Comparison of ENCODE assay signal across 29 cellular contexts in genomic region chr16:78596996-78597422, GRCh38.
"Had no signal": no experiment of that assay in that cellular context is flagged by ENCODE, and none has a peak within 500 bp of the region (broad histone marks: within the 10 kb centered on the region; RNA-seq: fewer than 3 reads in every experiment).

No MANE protein-coding gene starts in this region.

- H3K4me3 ChIP-seq: ascending aorta, body of pancreas, SJCRH30 had no signal

- H3K27me3 ChIP-seq: ascending aorta, body of pancreas, SJCRH30 had no signal

- DNase-seq: activated CD4-positive, alpha-beta T cell treated with anti-CD3 and anti-CD28 coated beads for 36 hours; activated CD4-positive, alpha-beta T cell treated with anti-CD3 and anti-CD28 coated beads, Interleukin-2, amount 50 U/mL, for 1 hour; activated CD8-positive, alpha-beta memory T cell treated with anti-CD3 and anti-CD28 coated beads, Interleukin-2, amount 50 U/mL, for 4 hours; activated CD8-positive, alpha-beta T cell treated with anti-CD3 and anti-CD28 coated beads for 36 hours; activated naive CD8-positive, alpha-beta T cell treated with anti-CD3 and anti-CD28 coated beads, Interleukin-2, amount 50 U/mL, for 24 hours; activated T-cell treated with anti-CD3 and anti-CD28 coated beads, Interleukin-2, amount 50 U/mL, for 72 hours; amniotic stem cell; body of pancreas; central memory CD4-positive, alpha-beta T cell; NCI-H1092; NCI-H1417; NCI-H1694 treated with DMSO at 0.1 percent for 48 hours; NCI-H2029 treated with DMSO at 0.1 percent for 48 hours; NCI-H446; NCI-H526; NK-92 treated with Interleukin-12 subunit alpha and Interleukin-12 subunit beta, amount 100 ng/mL, for 24 hours; OCI-M1; Right ventricle myocardium superior; RPMI8226; SJCRH30; SK-N-SH; T-helper 1 cell had no signal

- H3K4me1 Mint-ChIP-seq: activated CD4-positive, alpha-beta T cell treated with anti-CD3 and anti-CD28 coated beads for 36 hours; activated naive CD4-positive, alpha-beta T cell treated with anti-CD3 and anti-CD28 coated beads, Interleukin-2, amount 50 U/mL, for 24 hours; activated naive CD8-positive, alpha-beta T cell treated with anti-CD3 and anti-CD28 coated beads, Interleukin-2, amount 50 U/mL, for 24 hours had no signal

- H3K9me3 Mint-ChIP-seq: activated CD8-positive, alpha-beta T cell treated with anti-CD3 and anti-CD28 coated beads for 36 hours; activated naive CD4-positive, alpha-beta T cell treated with anti-CD3 and anti-CD28 coated beads, Interleukin-2, amount 50 U/mL, for 24 hours; activated naive CD8-positive, alpha-beta T cell treated with anti-CD3 and anti-CD28 coated beads, Interleukin-2, amount 50 U/mL, for 24 hours; activated T-cell treated with anti-CD3 and anti-CD28 coated beads, Interleukin-2, amount 50 U/mL, for 72 hours; activated T-helper 2 cell treated with anti-CD3 and anti-CD28 coated beads, Interferon-gamma antibody, Interleukin-2, Interleukin-4, amounts not matched to agents 10 μg/mL and 5 μg/mL and 100 μg/mL, durations not matched to agents 14 hours and 24 hours and 36 hours had no signal

- ATAC-seq: activated CD4-positive, alpha-beta T cell treated with anti-CD3 and anti-CD28 coated beads for 36 hours; activated CD8-positive, alpha-beta T cell treated with anti-CD3 and anti-CD28 coated beads for 36 hours; activated naive CD8-positive, alpha-beta T cell treated with anti-CD3 and anti-CD28 coated beads, Interleukin-2, amount 50 U/mL, for 24 hours; activated T-cell treated with anti-CD3 and anti-CD28 coated beads, Interleukin-2, amount 50 U/mL, for 72 hours; body of pancreas; Panc1 had no signal

- H3K4me1 ChIP-seq: ascending aorta, body of pancreas, SJCRH30 had no signal

- H3K36me3 ChIP-seq: ascending aorta, SJCRH30 had no signal

- H3K9ac ChIP-seq: KMS-11, SK-N-SH had no signal

- H3K27ac Mint-ChIP-seq: activated CD4-positive, alpha-beta T cell treated with anti-CD3 and anti-CD28 coated beads for 36 hours; activated CD8-positive, alpha-beta T cell treated with anti-CD3 and anti-CD28 coated beads for 36 hours; activated naive CD4-positive, alpha-beta T cell treated with anti-CD3 and anti-CD28 coated beads, Interleukin-2, amount 50 U/mL, for 24 hours; activated naive CD8-positive, alpha-beta T cell treated with anti-CD3 and anti-CD28 coated beads, Interleukin-2, amount 50 U/mL, for 24 hours; activated T-cell treated with anti-CD3 and anti-CD28 coated beads, Interleukin-2, amount 50 U/mL, for 72 hours; activated T-helper 2 cell treated with anti-CD3 and anti-CD28 coated beads, Interferon-gamma antibody, Interleukin-2, Interleukin-4, amounts not matched to agents 10 μg/mL and 5 μg/mL and 100 μg/mL, durations not matched to agents 14 hours and 24 hours and 36 hours had no signal

- FAIRE-seq: bronchial epithelial cell had no signal

- H3K4me3 Mint-ChIP-seq: activated CD4-positive, alpha-beta T cell treated with anti-CD3 and anti-CD28 coated beads for 36 hours; activated CD8-positive, alpha-beta T cell treated with anti-CD3 and anti-CD28 coated beads for 36 hours; activated naive CD4-positive, alpha-beta T cell treated with anti-CD3 and anti-CD28 coated beads, Interleukin-2, amount 50 U/mL, for 24 hours; activated naive CD8-positive, alpha-beta T cell treated with anti-CD3 and anti-CD28 coated beads, Interleukin-2, amount 50 U/mL, for 24 hours; activated T-cell treated with anti-CD3 and anti-CD28 coated beads, Interleukin-2, amount 50 U/mL, for 72 hours had no signal

- H3K9me3 ChIP-seq: ascending aorta, body of pancreas, SJCRH30, SK-N-SH had no signal

- H3K27ac ChIP-seq: ascending aorta, body of pancreas, KMS-11, SJCRH30, VCaP had no signal

- H3K4me2 ChIP-seq: KMS-11, SK-N-SH had no signal

- H3K36me3 Mint-ChIP-seq: activated naive CD4-positive, alpha-beta T cell treated with anti-CD3 and anti-CD28 coated beads, Interleukin-2, amount 50 U/mL, for 24 hours had no signal

- H3K27me3 Mint-ChIP-seq: activated CD4-positive, alpha-beta T cell treated with anti-CD3 and anti-CD28 coated beads for 36 hours; activated CD8-positive, alpha-beta T cell treated with anti-CD3 and anti-CD28 coated beads for 36 hours; activated naive CD4-positive, alpha-beta T cell treated with anti-CD3 and anti-CD28 coated beads, Interleukin-2, amount 50 U/mL, for 24 hours; activated naive CD8-positive, alpha-beta T cell treated with anti-CD3 and anti-CD28 coated beads, Interleukin-2, amount 50 U/mL, for 24 hours had no signal
